Comparison of ENCODE assay signal across 9 cellular contexts in genomic region chr4:96352051-96352517, GRCh38.
A peak's percentile ranks its signal among the peaks of the same experiment; 100 is the strongest.
DNase-seq lines count a peak whose midpoint lies in the region; ATAC-seq and TF ChIP-seq lines count a peak whose summit lies in the region.
"Had no signal": no experiment of that assay in that cellular context is flagged by ENCODE, and none has a peak within 500 bp of the region (broad histone marks: within the 10 kb centered on the region; RNA-seq: fewer than 3 reads in every experiment).

No MANE protein-coding gene starts in this region.

- H3K36me3 Mint-ChIP-seq in H9 (ENCODE audit: insufficient read depth in 1 of 3, low read depth in 3 of 3): peaks cover 11 to 17% (median 15%) of the 10 kb centered on the region in 3 experiments
- H3K36me3 Mint-ChIP-seq: immature natural killer cell had no signal

- no peak overlapping the region for H4K91ac ChIP-seq in H9 (ENCODE audit: insufficient read length, low read depth, low read length)

- no peak overlapping the region for H3K9ac ChIP-seq in H9 (ENCODE audit: extremely low read depth, insufficient read length, low read length)

- peak; percentile 54 for DNase-seq in BE2C
- DNase-seq in H9: peak; percentile 32
- peak; percentile 14 for DNase-seq in SKM-1 (lab: John Stamatoyannopoulos, UW; ENCODE audit: unreplicated experiment)
- DNase-seq in iPS-NIHi11 (ENCODE audit: low spot score): peak; percentile 39
- DNase-seq in NCI-H2171 treated with DMSO at 0.1 percent for 48 hours (lab: John Stamatoyannopoulos, UW): no peak
- no peak for DNase-seq in activated CD4-positive, CD25-positive, alpha-beta regulatory T cell (lab: John Stamatoyannopoulos, UW)
- DNase-seq in hepatic stellate cell (ENCODE audit: low spot score): no peak

- no peaks in the 10 kb centered on the region for H3K27me3 ChIP-seq in BE2C
- H3K27me3 ChIP-seq in H9 (ENCODE audit: insufficient read depth, low read length): no peaks in the 10 kb centered on the region

- no CpG with 5 or more reads among the region's 3 CpGs for WGBS in H9 (ENCODE audit: extremely low coverage, insufficient read length, low lambda C conversion rate)

- no peak overlapping the region for H4K8ac ChIP-seq in H9 (replicated peaks; ENCODE audit: insufficient read length, low read depth, low read length)

- no peak overlapping the region for H2BK20ac ChIP-seq in H9 (ENCODE audit: low read depth, low read length, poor library complexity, severe bottlenecking)

- TF ChIP-seq CTCF in BE2C (IDR thresholded peaks at IDR 0.05; ENCODE audit: low read depth, low read length) (peak; percentile 63), H9 (conservative IDR thresholded peaks at IDR 0.05) (peak; percentile 75)

- H3K4me3 ChIP-seq in BE2C (ENCODE audit: low read depth, low read length): no peak overlapping the region

- no peaks in the 10 kb centered on the region for H4K20me1 ChIP-seq in H9 (ENCODE audit: control insufficient read depth, insufficient read depth, insufficient read length)

- H3K56ac ChIP-seq in H9 (ENCODE audit: insufficient read length, low read depth, low read length): no peak overlapping the region

- H3T11ph ChIP-seq in H9 (ENCODE audit: low read length): no peak overlapping the region

- no peaks in the 10 kb centered on the region for H3K23me2 ChIP-seq in H9 (ENCODE audit: insufficient read length, low read depth, low read length, poor library complexity, severe bottlenecking)

- no peak overlapping the region for H3K23ac ChIP-seq in H9 (ENCODE audit: insufficient read length, low read depth, low read length)

- H3K27me3 Mint-ChIP-seq in H9 (ENCODE audit: low read depth): no peaks in the 10 kb centered on the region

- H2AK5ac ChIP-seq in H9 (ENCODE audit: insufficient read length, low read length): no peak overlapping the region

- no peak overlapping the region for H3K4ac ChIP-seq in H9 (ENCODE audit: low read depth, low read length)

- H3K18ac ChIP-seq in H9 (ENCODE audit: insufficient read length, low read depth, low read length): no peak overlapping the region

- H3K27ac Mint-ChIP-seq in H9: peak overlapping the region in 1 of 3 experiments; percentile 37; a peak in 2 of 7 replicates
- H3K27ac Mint-ChIP-seq: immature natural killer cell had no signal

- H3K79me2 ChIP-seq in H9 (ENCODE audit: insufficient read depth, low read length): no peaks in the 10 kb centered on the region

- no peak for ATAC-seq in HG02870 (IDR thresholded peaks at IDR 0.05; ENCODE audit: unreplicated experiment)

- H2BK5ac ChIP-seq in H9 (ENCODE audit: insufficient read length, low read length): no peak overlapping the region

- no peak overlapping the region for H2BK12ac ChIP-seq in H9 (ENCODE audit: insufficient read length, low read depth, low read length)

- H3K9me3 ChIP-seq in BE2C: no peaks in the 10 kb centered on the region
- no peaks in the 10 kb centered on the region for H3K9me3 ChIP-seq in H9 (ENCODE audit: control insufficient read depth, low read depth, low read length)

- H3K4me2 ChIP-seq in H9 (ENCODE audit: insufficient read depth, insufficient read length, low read length): no peak overlapping the region

- no peak overlapping the region for H2BK120ac ChIP-seq in H9 (ENCODE audit: low read depth, low read length, poor library complexity, severe bottlenecking)

- H3K36me3 ChIP-seq in BE2C: no peaks in the 10 kb centered on the region

- no peak overlapping the region for H3K27ac ChIP-seq in H9 (ENCODE audit: insufficient read length, low read depth, low read length)

- H2BK15ac ChIP-seq in H9 (ENCODE audit: low read depth, low read length): no peak overlapping the region

- H3K14ac ChIP-seq in H9 (ENCODE audit: insufficient read depth, low read length): no peak overlapping the region

- H3K9me3 Mint-ChIP-seq in H9: peaks cover 0 to 7% of the 10 kb centered on the region in 2 experiments; a peak in 3 of 5 replicates

- no peaks in the 10 kb centered on the region for H3K79me1 ChIP-seq in H9 (ENCODE audit: insufficient read depth, low read depth, low read length, poor library complexity, severe bottlenecking)

- no peak overlapping the region for H4K5ac ChIP-seq in H9 (ENCODE audit: insufficient read length, low read depth, low read length)

- H3K4me3 Mint-ChIP-seq in H9: no peak overlapping the region
- H3K4me3 Mint-ChIP-seq: immature natural killer cell had no signal

- H3K4me1 Mint-ChIP-seq in H9: peaks cover 8 to 22% of the 10 kb centered on the region in 2 experiments

- no peak overlapping the region for H2AFZ ChIP-seq in H9 (ENCODE audit: low read length)

- H3K4me1 ChIP-seq in BE2C (no peaks in the 10 kb centered on the region; the same call in 1 of the 2 replicates), H9 (ENCODE audit: insufficient read depth, low read length) (peaks cover 2% of the 10 kb centered on the region; the same call in 1 of the 2 replicates)

Comparison
In these comparisons a context has a peak if more than half of its experiments do, and no peak if none do; other contexts are left out.
1. DNase-seq: peak in BE2C (single experiment), H9 (single experiment), SKM-1 (single experiment) and iPS-NIHi11 (single experiment); none in NCI-H2171 treated with DMSO at 0.1 percent for 48 hours (single experiment), activated CD4-positive, CD25-positive, alpha-beta regulatory T cell (0 of 4) and hepatic stellate cell (single experiment).